ENCODE assay signal across 8 cellular contexts in the genomic region with DNA sequence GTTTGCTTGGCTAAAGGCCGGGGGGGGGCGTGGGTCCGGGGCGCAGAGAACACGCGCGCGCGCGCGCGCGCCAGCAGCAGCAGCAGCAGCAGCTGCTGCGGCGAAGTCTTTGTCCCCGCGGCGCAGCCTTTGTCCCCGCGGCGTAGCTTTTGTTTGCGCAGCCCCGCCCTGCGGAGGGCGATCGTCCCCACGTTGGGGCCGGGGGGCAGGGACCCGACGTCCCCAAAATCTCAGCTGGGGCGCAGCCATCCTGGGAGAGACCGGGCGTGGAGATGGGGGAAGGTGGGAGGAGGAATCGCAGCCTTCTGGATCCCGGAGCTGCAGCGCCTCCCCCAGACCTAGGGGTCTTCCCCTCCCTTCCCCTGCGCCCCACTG.
DNase-seq lines count a peak whose midpoint lies in the region; ATAC-seq and TF ChIP-seq lines count a peak whose summit lies in the region.

No MANE protein-coding gene starts in this region.

- peaks cover 2 to 5% of the 10 kb centered on the region in 2 donors for H3K27me3 Mint-ChIP-seq in T-cell

- H3K4me3 ChIP-seq in fibroblast of the aortic adventitia (ENCODE audit: low read depth, low read length) (peak overlapping the region; percentile 68), neuron (ENCODE audit: low read length) (peak overlapping the region; percentile 67)

- CTCF ChIA-PET in T-cell (lab: Charles Lee), result interaction anchor here (0.8 to 1.1 kb wide), 2 partner anchors 13 to 72 kb away, joined by 3 read pairs; no protein-coding TSS in a partner anchor

- no peaks in the 10 kb centered on the region for H3K9me3 Mint-ChIP-seq in T-cell

- H3K27me3 ChIP-seq in neuron (ENCODE audit: insufficient read depth, low read length), result no peaks in the 10 kb centered on the region

- no peaks in the 10 kb centered on the region for H3K9me3 ChIP-seq in neuron (ENCODE audit: low read length)

- peak overlapping the region in 1 of 2 donors; percentile 39 for H3K27ac Mint-ChIP-seq in T-cell

- H3K4me1 Mint-ChIP-seq in T-cell, result no peaks in the 10 kb centered on the region

- H3K4me1 ChIP-seq in neuron (ENCODE audit: insufficient read depth, low read length), result peaks cover 21% of the 10 kb centered on the region

- peak; percentile 63 to 87 (median 87) for DNase-seq in NCI-H1417 (lab: John Stamatoyannopoulos, UW)
- DNase-seq in NCI-H1417 treated with DMSO at 0.1 percent for 48 hours (lab: John Stamatoyannopoulos, UW), result no peak
- peak in 5 of 34 experiments; percentile 13 to 19 (median 18) for DNase-seq in T-cell
- no peak for DNase-seq in fibroblast of the aortic adventitia (ENCODE audit: low read depth)
- no peak for DNase-seq in SHP77 treated with DMSO at 0.1 percent for 48 hours (lab: John Stamatoyannopoulos, UW)
- no peak for DNase-seq in SIG-M5 (lab: John Stamatoyannopoulos, UW)

- POLR2A ChIA-PET in T-cell (lab: Charles Lee), result no interaction called here

- peak; percentile 12 to 53 (median 42) for ATAC-seq in T-cell (replicated peaks in 1 of 4)
- no peak for ATAC-seq in GM21717 (IDR thresholded peaks at IDR 0.05; ENCODE audit: unreplicated experiment)

- peak overlapping the region; percentile 66 to 77 (median 76) for H3K4me3 Mint-ChIP-seq in T-cell

- H2AFZ ChIP-seq in neuron (ENCODE audit: low read depth, low read length), result peak overlapping the region; percentile 78

- H3K36me3 ChIP-seq in neuron (ENCODE audit: insufficient read depth, low read length), result no peaks in the 10 kb centered on the region

- no peak for TF ChIP-seq CTCF in fibroblast of the aortic adventitia (IDR thresholded peaks at IDR 0.05; ENCODE audit: insufficient read depth, low read length)

- H3K36me3 Mint-ChIP-seq in T-cell, result no peaks in the 10 kb centered on the region

Comparison
In these comparisons a context has a peak if more than half of its experiments do, and no peak if none do; other contexts are left out.
1. DNase-seq: peak in NCI-H1417 (3 of 3); none in NCI-H1417 treated with DMSO at 0.1 percent for 48 hours (single experiment), fibroblast of the aortic adventitia (single experiment), SHP77 treated with DMSO at 0.1 percent for 48 hours (single experiment) and SIG-M5 (single experiment).